In the genomic region with DNA sequence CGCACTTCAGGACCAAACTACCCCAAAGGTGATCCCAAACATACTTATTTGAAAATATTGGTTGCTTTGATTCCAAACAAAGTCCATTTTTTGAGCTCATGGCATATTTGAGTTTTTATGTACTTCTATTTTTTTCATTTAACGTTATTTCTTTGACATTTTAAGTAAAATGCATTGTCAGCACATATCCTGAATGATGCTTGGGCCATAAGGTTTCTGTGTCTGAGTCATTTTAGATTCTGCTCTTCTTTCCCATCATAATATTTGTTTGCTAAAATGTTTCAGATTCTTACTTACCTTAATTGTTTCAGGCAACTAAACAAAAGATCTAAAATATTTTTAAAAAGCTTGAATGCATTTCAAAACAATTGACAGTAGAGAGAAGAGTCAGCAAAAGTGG, we compare ENCODE assay signal across 24 cellular contexts.
DNase-seq lines count a peak whose midpoint lies in the region; ATAC-seq, FAIRE-seq and TF ChIP-seq lines count a peak whose summit lies in the region.
"Had no signal": no experiment of that assay in that cellular context is flagged by ENCODE, and none has a peak within 500 bp of the region (broad histone marks: within the 10 kb centered on the region; RNA-seq: fewer than 3 reads in every experiment).

No MANE protein-coding gene starts in this region.

- no peak overlapping the region for H3K4me3 Mint-ChIP-seq in CD14-positive monocyte
- H3K4me3 Mint-ChIP-seq: B cell; CD4-positive, alpha-beta memory T cell; CD4-positive, CD25-positive, alpha-beta regulatory T cell; CD8-positive, alpha-beta memory T cell had no signal

- H3K27me3 ChIP-seq in IMR-90 (ENCODE audit: control insufficient read depth, insufficient read depth, low read length): no peaks in the 10 kb centered on the region
- no peaks in the 10 kb centered on the region for H3K27me3 ChIP-seq in H1 (replicated peaks in 1 of 4; ENCODE audit: control insufficient read depth in 3 of 4, extremely low read depth in 1 of 4, insufficient read depth in 3 of 4, low read length in 3 of 4)
- H3K27me3 ChIP-seq: BLaER1 treated with 17β-estradiol and CSF1 and Interleukin-3, amounts not matched to agents 10 nM and 100 nM had no signal

- intact Hi-C loops in IMR-90 (cut with micrococcal nuclease): no loop called here
- intact Hi-C loops in CD14-positive monocyte (cut with micrococcal nuclease): no loop called here

- no peaks in the 10 kb centered on the region for H3K9me1 ChIP-seq in IMR-90 (ENCODE audit: insufficient read depth, low read length)

- H3K14ac ChIP-seq in IMR-90 (replicated peaks; ENCODE audit: low read depth, low read length) (no peak overlapping the region), H1 (ENCODE audit: insufficient read length) (no peak overlapping the region)

- H3K36me3 ChIP-seq in IMR-90 (ENCODE audit: control insufficient read depth, insufficient read depth, low read length) (no peaks in the 10 kb centered on the region), H1 (ENCODE audit: control insufficient read depth in 2 of 4, insufficient read depth in 4 of 4, low read length in 3 of 4) (no peaks in the 10 kb centered on the region)
- H3K36me3 ChIP-seq: BLaER1 treated with 17β-estradiol and CSF1 and Interleukin-3, amounts not matched to agents 10 nM and 100 nM had no signal

- no peak overlapping the region for H2AK9ac ChIP-seq in IMR-90 (replicated peaks; ENCODE audit: low read depth, low read length, poor library complexity)

- in situ Hi-C loops in IMR-90 (cut with MboI; ENCODE audit: low sequenced_read_pairs): no loop called here

- no peak for TF ChIP-seq RAD21 in A549 (conservative IDR thresholded peaks at IDR 0.05 in 1 of 2, IDR thresholded peaks at IDR 0.05 in 1 of 2)
- no peak for TF ChIP-seq RAD21 in IMR-90 (IDR thresholded peaks at IDR 0.05; ENCODE audit: low read length)
- no peak for TF ChIP-seq RAD21 in H1 (IDR thresholded peaks at IDR 0.05 in 1 of 2, conservative IDR thresholded peaks at IDR 0.05 in 1 of 2; ENCODE audit: low read depth in 2 of 2, low read length in 2 of 2)

- no peak overlapping the region for H3K18ac ChIP-seq in IMR-90 (ENCODE audit: low read depth, low read length)
- H3K18ac ChIP-seq in H1 (ENCODE audit: extremely low read depth, low read length): no peak overlapping the region

- ATAC-seq in A549 (no peak), IMR-90 (ENCODE audit: low read depth) (no peak)

- dilution Hi-C loops in IMR-90 (cut with HindIII; ENCODE audit: low sequenced_read_pairs, unreplicated experiment): no loop called here

- no peaks in the 10 kb centered on the region; the same call in 1 of the 2 replicates for H3K23me2 ChIP-seq in H1 (ENCODE audit: low read depth, low read length)

- H3K9me3 ChIP-seq in A549 (no peaks in the 10 kb centered on the region), IMR-90 (ENCODE audit: control insufficient read depth, insufficient read depth, low read length) (no peaks in the 10 kb centered on the region), H1 (ENCODE audit: insufficient read depth in 2 of 2, low read depth in 1 of 2, low read length in 1 of 2) (no peaks in the 10 kb centered on the region)
- H3K9me3 ChIP-seq: BLaER1 treated with 17β-estradiol and CSF1 and Interleukin-3, amounts not matched to agents 10 nM and 100 nM had no signal

- TF ChIP-seq EP300 in A549 (IDR thresholded peaks at IDR 0.05) (no peak), H1 (IDR thresholded peaks at IDR 0.05; ENCODE audit: borderline replicate concordance in 1 of 2, low read depth in 2 of 2, low read length in 2 of 2) (no peak)

- FAIRE-seq in A549 (lab: Jason Lieb, UNC) (no peak), H1 (lab: Jason Lieb, UNC) (no peak)
- FAIRE-seq: A204.1, GM12891, GM19239 had no signal

- H2BK12ac ChIP-seq in H1 (ENCODE audit: low read depth, low read length): no peak overlapping the region

- 4% methylated on average over 2 of the region's 2 CpGs for WGBS in A549 (ENCODE audit: missing lambda C conversion rate)
- no CpG with 5 or more reads among the region's 2 CpGs for WGBS in IMR-90 (ENCODE audit: extremely low coverage in 2 of 2, insufficient read length in 1 of 2), 2 experiments
- 85% methylated on average over 2 of the region's 2 CpGs; no CpG with 5 or more reads in 1 of the 2 experiments for WGBS in H1 (ENCODE audit: extremely low coverage in 1 of 2, insufficient coverage in 1 of 2, insufficient read length in 1 of 2, insufficient replicate concordance in 2 of 2, low coverage in 1 of 2, low lambda C conversion rate in 2 of 2, missing lambda C conversion rate in 1 of 2), 2 experiments

- H2BK5ac ChIP-seq in IMR-90 (ENCODE audit: low read depth, low read length, poor library complexity, severe bottlenecking) (no peak overlapping the region), H1 (ENCODE audit: low read depth, low read length) (no peak overlapping the region)

- no peak overlapping the region for H3K27ac Mint-ChIP-seq in CD14-positive monocyte
- H3K27ac Mint-ChIP-seq: B cell; CD4-positive, alpha-beta memory T cell; CD4-positive, CD25-positive, alpha-beta regulatory T cell; CD8-positive, alpha-beta memory T cell had no signal

- no peaks in the 10 kb centered on the region for H3K79me2 ChIP-seq in H1 (ENCODE audit: control insufficient read depth in 1 of 2, insufficient read depth in 2 of 2, low read length in 2 of 2)

- H4K5ac ChIP-seq in IMR-90 (ENCODE audit: low read depth, low read length): no peak overlapping the region
- H4K5ac ChIP-seq in H1 (ENCODE audit: insufficient read length, low read depth, low read length): no peak overlapping the region

- DNase-seq in A549 (ENCODE audit: low read depth in 1 of 2, low spot score in 1 of 2): no peak
- DNase-seq in IMR-90: no peak
- no peak for DNase-seq in H1 (ENCODE audit: low read depth in 1 of 2, low spot score in 2 of 2)
- DNase-seq in GM03348 (ENCODE audit: low spot score): no peak
- no peak for DNase-seq in CD14-positive monocyte (ENCODE audit: low spot score)
- DNase-seq: 8988T; AML-193; CD4-positive, alpha-beta memory T cell; CD4-positive, CD25-positive, alpha-beta regulatory T cell; CD8-positive, alpha-beta memory T cell; COR-L47; DMS 273 treated with DMSO at 0.1 percent for 48 hours; DMS153; DMS53; DMS79; DND-41; EL; GDM1 had no signal

- H2AK5ac ChIP-seq in IMR-90 (ENCODE audit: low read depth, low read length) (no peak overlapping the region), H1 (ENCODE audit: low read depth, low read length) (no peak overlapping the region)

- no peak overlapping the region for H2BK120ac ChIP-seq in IMR-90 (ENCODE audit: low read depth, low read length)
- no peak overlapping the region for H2BK120ac ChIP-seq in H1 (replicated peaks; ENCODE audit: low read depth, low read length)

- H2AFZ ChIP-seq in IMR-90 (replicated peaks; ENCODE audit: low read length, poor library complexity) (no peak overlapping the region), H1 (ENCODE audit: low read length) (no peak overlapping the region)

- no peak overlapping the region for H3K4me2 ChIP-seq in A549
- no peak overlapping the region for H3K4me2 ChIP-seq in IMR-90 (ENCODE audit: low read depth, low read length)
- H3K4me2 ChIP-seq in H1 (ENCODE audit: insufficient read depth in 1 of 2, low read depth in 2 of 2, low read length in 2 of 2): no peak overlapping the region
- H3K4me2 ChIP-seq: BLaER1 treated with 17β-estradiol and CSF1 and Interleukin-3, amounts not matched to agents 10 nM and 100 nM had no signal

- no peak overlapping the region for H4K91ac ChIP-seq in IMR-90 (ENCODE audit: insufficient read depth, low read depth, low read length)
- no peak overlapping the region for H4K91ac ChIP-seq in H1 (replicated peaks; ENCODE audit: insufficient read length, low read length)

- H3K56ac ChIP-seq in IMR-90 (ENCODE audit: extremely low read depth, insufficient read depth, low read length): no peak overlapping the region
- H3K56ac ChIP-seq in H1 (replicated peaks; ENCODE audit: insufficient read length, low read depth, low read length): no peak overlapping the region

- no peak overlapping the region for H2BK20ac ChIP-seq in IMR-90 (ENCODE audit: low read depth, low read length)
- no peak overlapping the region for H2BK20ac ChIP-seq in H1 (ENCODE audit: low read length)

- POLR2A ChIA-PET in A549 (lab: Yijun Ruan, JAX): no interaction called here
- POLR2A ChIA-PET in IMR-90 (lab: Charles Lee; ENCODE audit: unreplicated experiment): no interaction called here
- POLR2A ChIA-PET in H1 (lab: Charles Lee; ENCODE audit: partially characterized antibody): no interaction called here

- H4K20me1 ChIP-seq in IMR-90 (ENCODE audit: insufficient read depth, low read length) (no peaks in the 10 kb centered on the region), H1 (replicated peaks in 1 of 2; ENCODE audit: control insufficient read depth in 1 of 2, insufficient read depth in 2 of 2, low read length in 2 of 2) (no peaks in the 10 kb centered on the region)
- H4K20me1 ChIP-seq: BLaER1 treated with 17β-estradiol and CSF1 and Interleukin-3, amounts not matched to agents 10 nM and 100 nM had no signal

- no peak overlapping the region for H3K4ac ChIP-seq in IMR-90 (ENCODE audit: low read depth, low read length)
- no peak overlapping the region for H3K4ac ChIP-seq in H1 (replicated peaks; ENCODE audit: insufficient read length, low read depth, low read length)

- CTCF ChIA-PET in A549 (lab: Yijun Ruan, JAX) (no interaction called here), IMR-90 (lab: Yijun Ruan, JAX) (no interaction called here), H1 (lab: Charles Lee; ENCODE audit: partially characterized antibody) (no interaction called here)

- no peak overlapping the region for H4K8ac ChIP-seq in IMR-90 (ENCODE audit: low read depth in 2 of 2, low read length in 2 of 2)
- no peak overlapping the region for H4K8ac ChIP-seq in H1 (ENCODE audit: extremely low read depth, insufficient read depth, low read length)

- H3K79me1 ChIP-seq in IMR-90 (ENCODE audit: low read depth in 1 of 2, low read length in 2 of 2) (no peaks in the 10 kb centered on the region), H1 (ENCODE audit: low read depth, low read length) (no peaks in the 10 kb centered on the region)

- H3K9me3 Mint-ChIP-seq in CD14-positive monocyte: peaks cover 0 to 3% (median 0%) of the 10 kb centered on the region in 7 donors

- H3K27ac ChIP-seq in A549: no peak overlapping the region
- H3K27ac ChIP-seq in IMR-90 (ENCODE audit: insufficient read depth, low read length): no peak overlapping the region
- H3K27ac ChIP-seq in H1 (ENCODE audit: low read depth, low read length): no peak overlapping the region
- H3K27ac ChIP-seq: BLaER1 treated with 17β-estradiol and CSF1 and Interleukin-3, amounts not matched to agents 10 nM and 100 nM; C4-2B had no signal

- H3K23ac ChIP-seq in IMR-90 (ENCODE audit: low read depth, low read length) (no peak overlapping the region), H1 (ENCODE audit: insufficient read length) (no peak overlapping the region)

- H3K4me1 Mint-ChIP-seq in CD14-positive monocyte: no peaks in the 10 kb centered on the region
- H3K4me1 Mint-ChIP-seq: B cell; CD4-positive, alpha-beta memory T cell; CD4-positive, CD25-positive, alpha-beta regulatory T cell; CD8-positive, alpha-beta memory T cell had no signal

- no peak for TF ChIP-seq CTCF in A549 (IDR thresholded peaks at IDR 0.05)
- TF ChIP-seq CTCF in IMR-90 (conservative IDR thresholded peaks at IDR 0.05; ENCODE audit: low read depth, low read length): no peak
- TF ChIP-seq CTCF in H1 (IDR thresholded peaks at IDR 0.05; ENCODE audit: control extremely low read depth in 1 of 3, insufficient read depth in 1 of 3, low read depth in 1 of 3, low read length in 3 of 3): no peak
- TF ChIP-seq CTCF in CD14-positive monocyte (IDR thresholded peaks at IDR 0.05): no peak

- no peak for TF ChIP-seq POLR2A in A549 (IDR thresholded peaks at IDR 0.05; ENCODE audit: low read length)
- no peak for TF ChIP-seq POLR2A in IMR-90 (IDR thresholded peaks at IDR 0.05; ENCODE audit: low read depth, low read length)
- no peak for TF ChIP-seq POLR2A in H1 (IDR thresholded peaks at IDR 0.05; ENCODE audit: control extremely low read depth in 1 of 2, low read depth in 2 of 2, low read length in 2 of 2)

- BruUV-seq in IMR-90 (replicated peaks; lab: Mats Ljungman, UMichigan): no TSS peak

- H3K4me3 ChIP-seq in A549 (no peak overlapping the region), IMR-90 (ENCODE audit: insufficient read depth, low read depth, low read length) (no peak overlapping the region), H1 (ENCODE audit: extremely low read depth in 1 of 4, insufficient read depth in 2 of 4, low read depth in 3 of 4, low read length in 4 of 4) (no peak overlapping the region)
- H3K4me3 ChIP-seq: BLaER1 treated with 17β-estradiol and CSF1 and Interleukin-3, amounts not matched to agents 10 nM and 100 nM had no signal

- H3K9ac ChIP-seq in IMR-90 (ENCODE audit: low read depth, low read length): no peak overlapping the region
- H3K9ac ChIP-seq in H1 (replicated peaks in 1 of 4; ENCODE audit: extremely low read depth in 1 of 4, low read depth in 3 of 4, low read length in 3 of 4): no peak overlapping the region
- H3K9ac ChIP-seq: BLaER1 treated with 17β-estradiol and CSF1 and Interleukin-3, amounts not matched to agents 10 nM and 100 nM had no signal

- no peak overlapping the region for H2BK15ac ChIP-seq in IMR-90 (ENCODE audit: low read depth, low read length)
- no peak overlapping the region for H2BK15ac ChIP-seq in H1 (ENCODE audit: low read length)

- H3K27me3 Mint-ChIP-seq in CD14-positive monocyte (ENCODE audit: low read depth in 3 of 3): peaks cover 0 to 1% (median 0%) of the 10 kb centered on the region in 3 donors
- H3K27me3 Mint-ChIP-seq: B cell; CD4-positive, alpha-beta memory T cell; CD4-positive, CD25-positive, alpha-beta regulatory T cell had no signal

- H3K4me1 ChIP-seq in A549: no peaks in the 10 kb centered on the region
- H3K4me1 ChIP-seq in IMR-90 (ENCODE audit: control insufficient read depth, insufficient read depth, low read length): no peaks in the 10 kb centered on the region
- no peaks in the 10 kb centered on the region for H3K4me1 ChIP-seq in H1 (replicated peaks in 1 of 4; ENCODE audit: control insufficient read depth in 3 of 4, insufficient read depth in 4 of 4, low read length in 3 of 4)

- H3K36me3 Mint-ChIP-seq in CD14-positive monocyte: no peaks in the 10 kb centered on the region
- H3K36me3 Mint-ChIP-seq: CD4-positive, alpha-beta memory T cell; CD4-positive, CD25-positive, alpha-beta regulatory T cell; CD8-positive, alpha-beta memory T cell had no signal

Comparison
In these comparisons a context has a peak if more than half of its experiments do, and no peak if none do; other contexts are left out.
1. Of the 18 proteins assayed by ChIP-seq in both H1 and A549: peak only in H1: none; only in A549: none; in both: MAFK; in neither: 17.